In the genomic region with DNA sequence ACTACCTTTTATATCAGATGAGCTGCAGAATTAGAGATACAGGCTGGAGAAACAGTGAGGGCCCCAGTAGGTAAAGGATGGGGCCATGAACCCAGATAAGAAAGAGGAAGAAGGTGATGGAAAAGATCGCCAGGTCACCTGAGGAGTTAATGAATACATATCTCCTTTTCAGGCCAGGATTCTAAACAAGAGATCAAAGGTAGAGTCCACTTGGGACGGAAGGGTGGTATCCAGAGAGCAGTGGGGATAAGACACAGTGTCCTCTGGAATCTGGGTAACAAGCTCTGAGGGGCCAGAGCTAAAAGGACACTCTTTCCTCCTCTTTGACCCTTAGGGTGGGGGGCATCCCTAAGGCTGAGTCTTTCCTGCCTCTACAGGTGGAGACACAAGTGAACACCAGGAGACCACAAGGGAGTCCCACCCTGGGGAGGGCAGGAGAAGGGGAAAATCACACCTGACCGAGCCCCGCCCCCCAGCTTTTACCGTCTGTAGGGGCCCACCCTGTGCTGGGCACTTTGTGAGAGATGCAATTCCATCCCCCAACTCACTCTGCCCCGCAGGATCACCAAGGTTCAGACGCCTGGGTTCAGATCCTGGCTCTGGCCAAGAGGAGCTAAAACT, we compare ENCODE assay signal across 1 cellular context.
TF ChIP-seq lines count a peak whose summit lies in the region.

No MANE protein-coding gene starts in this region.

TF ChIP-seq in HepG2, 621 proteins besides CTCF, POLR2A, EP300 and RAD21 (continued from another document and continues in another):
- TF ChIP-seq, protein P1, sequence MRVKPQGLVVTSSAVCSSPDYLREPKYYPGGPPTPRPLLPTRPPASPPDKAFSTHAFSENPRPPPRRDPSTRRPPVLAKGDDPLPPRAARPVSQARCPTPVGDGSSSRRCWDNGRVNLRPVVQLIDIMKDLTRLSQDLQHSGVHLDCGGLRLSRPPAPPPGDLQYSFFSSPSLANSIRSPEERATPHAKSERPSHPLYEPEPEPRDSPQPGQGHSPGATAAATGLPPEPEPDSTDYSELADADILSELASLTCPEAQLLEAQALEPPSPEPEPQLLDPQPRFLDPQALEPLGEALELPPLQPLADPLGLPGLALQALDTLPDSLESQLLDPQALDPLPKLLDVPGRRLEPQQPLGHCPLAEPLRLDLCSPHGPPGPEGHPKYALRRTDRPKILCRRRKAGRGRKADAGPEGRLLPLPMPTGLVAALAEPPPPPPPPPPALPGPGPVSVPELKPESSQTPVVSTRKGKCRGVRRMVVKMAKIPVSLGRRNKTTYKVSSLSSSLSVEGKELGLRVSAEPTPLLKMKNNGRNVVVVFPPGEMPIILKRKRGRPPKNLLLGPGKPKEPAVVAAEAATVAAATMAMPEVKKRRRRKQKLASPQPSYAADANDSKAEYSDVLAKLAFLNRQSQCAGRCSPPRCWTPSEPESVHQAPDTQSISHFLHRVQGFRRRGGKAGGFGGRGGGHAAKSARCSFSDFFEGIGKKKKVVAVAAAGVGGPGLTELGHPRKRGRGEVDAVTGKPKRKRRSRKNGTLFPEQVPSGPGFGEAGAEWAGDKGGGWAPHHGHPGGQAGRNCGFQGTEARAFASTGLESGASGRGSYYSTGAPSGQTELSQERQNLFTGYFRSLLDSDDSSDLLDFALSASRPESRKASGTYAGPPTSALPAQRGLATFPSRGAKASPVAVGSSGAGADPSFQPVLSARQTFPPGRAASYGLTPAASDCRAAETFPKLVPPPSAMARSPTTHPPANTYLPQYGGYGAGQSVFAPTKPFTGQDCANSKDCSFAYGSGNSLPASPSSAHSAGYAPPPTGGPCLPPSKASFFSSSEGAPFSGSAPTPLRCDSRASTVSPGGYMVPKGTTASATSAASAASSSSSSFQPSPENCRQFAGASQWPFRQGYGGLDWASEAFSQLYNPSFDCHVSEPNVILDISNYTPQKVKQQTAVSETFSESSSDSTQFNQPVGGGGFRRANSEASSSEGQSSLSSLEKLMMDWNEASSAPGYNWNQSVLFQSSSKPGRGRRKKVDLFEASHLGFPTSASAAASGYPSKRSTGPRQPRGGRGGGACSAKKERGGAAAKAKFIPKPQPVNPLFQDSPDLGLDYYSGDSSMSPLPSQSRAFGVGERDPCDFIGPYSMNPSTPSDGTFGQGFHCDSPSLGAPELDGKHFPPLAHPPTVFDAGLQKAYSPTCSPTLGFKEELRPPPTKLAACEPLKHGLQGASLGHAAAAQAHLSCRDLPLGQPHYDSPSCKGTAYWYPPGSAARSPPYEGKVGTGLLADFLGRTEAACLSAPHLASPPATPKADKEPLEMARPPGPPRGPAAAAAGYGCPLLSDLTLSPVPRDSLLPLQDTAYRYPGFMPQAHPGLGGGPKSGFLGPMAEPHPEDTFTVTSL (CRISPR knock-in tag; IDR thresholded peaks at IDR 0.05; ENCODE audit: borderline replicate concordance): no peak; the same call in 1 of the 2 replicates
- TF ChIP-seq, protein P2, sequence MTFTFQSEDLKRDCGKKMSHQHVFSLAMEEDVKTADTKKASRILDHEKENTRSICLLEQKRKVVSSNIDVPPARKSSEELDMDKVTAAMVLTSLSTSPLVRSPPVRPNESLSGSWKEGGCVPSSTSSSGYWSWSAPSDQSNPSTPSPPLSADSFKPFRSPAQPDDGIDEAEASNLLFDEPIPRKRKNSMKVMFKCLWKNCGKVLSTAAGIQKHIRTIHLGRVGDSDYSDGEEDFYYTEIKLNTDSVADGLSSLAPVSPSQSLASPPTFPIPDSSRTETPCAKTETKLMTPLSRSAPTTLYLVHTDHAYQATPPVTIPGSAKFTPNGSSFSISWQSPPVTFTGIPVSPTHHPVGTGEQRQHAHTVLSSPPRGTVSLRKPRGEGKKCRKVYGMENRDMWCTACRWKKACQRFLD (CRISPR knock-in tag; IDR thresholded peaks at IDR 0.05; ENCODE audit: borderline replicate concordance): no peak
- TF ChIP-seq ZNF101 (CRISPR knock-in tag; IDR thresholded peaks at IDR 0.05; ENCODE audit: borderline replicate concordance, low read depth) (no peak), ZNF263 (CRISPR knock-in tag; IDR thresholded peaks at IDR 0.05) (no peak), SP5 (CRISPR knock-in tag; IDR thresholded peaks at IDR 0.05; ENCODE audit: borderline replicate concordance, low read depth) (no peak), ZNF598 (CRISPR knock-in tag; IDR thresholded peaks at IDR 0.05; ENCODE audit: borderline replicate concordance) (no peak), PHF21A (CRISPR knock-in tag; IDR thresholded peaks at IDR 0.05) (peak; percentile 79; the same call in 1 of the 2 replicates), MEIS2 (CRISPR knock-in tag; IDR thresholded peaks at IDR 0.05) (peak; percentile 17; the same call in 1 of the 2 replicates), PPARG (CRISPR knock-in tag; conservative IDR thresholded peaks at IDR 0.05) (peak; percentile 70; the same call in 1 of the 2 replicates), ZNF331 (CRISPR knock-in tag; IDR thresholded peaks at IDR 0.05) (no peak), ZNF841 (CRISPR knock-in tag; IDR thresholded peaks at IDR 0.05; ENCODE audit: borderline replicate concordance) (no peak), ZNF75D (CRISPR knock-in tag; IDR thresholded peaks at IDR 0.05; ENCODE audit: borderline replicate concordance) (no peak), PAWR (CRISPR knock-in tag; IDR thresholded peaks at IDR 0.05; ENCODE audit: borderline replicate concordance) (no peak), KMT2A (CRISPR knock-in tag; IDR thresholded peaks at IDR 0.05) (no peak), TOPORS (CRISPR knock-in tag; IDR thresholded peaks at IDR 0.05) (no peak), NAIF1 (CRISPR knock-in tag; IDR thresholded peaks at IDR 0.05; ENCODE audit: borderline replicate concordance) (no peak), IKZF1 (IDR thresholded peaks at IDR 0.05) (no peak), ZNF274 (CRISPR knock-in tag; IDR thresholded peaks at IDR 0.05) (no peak), ZNF644 (CRISPR knock-in tag; IDR thresholded peaks at IDR 0.05; ENCODE audit: low read depth) (no peak), FOXC1 (CRISPR knock-in tag; IDR thresholded peaks at IDR 0.05; ENCODE audit: borderline replicate concordance) (no peak), ZNF24 (IDR thresholded peaks at IDR 0.05) (no peak), FOXA1 (IDR thresholded peaks at IDR 0.05) (no peak), FOXA1 (CRISPR knock-in tag; IDR thresholded peaks at IDR 0.05) (peak; percentile 28; the same call in 1 of the 2 replicates), SOX13 (IDR thresholded peaks at IDR 0.05) (no peak), SOX13 (CRISPR knock-in tag; conservative IDR thresholded peaks at IDR 0.05 in 1 of 2, IDR thresholded peaks at IDR 0.05 in 1 of 2) (peak in 1 of 2 experiments; percentile 71; a peak in 2 of 4 replicates), ZNF709 (CRISPR knock-in tag; IDR thresholded peaks at IDR 0.05) (no peak), KAT7 (CRISPR knock-in tag; IDR thresholded peaks at IDR 0.05; ENCODE audit: borderline replicate concordance) (no peak), ZKSCAN8 (CRISPR knock-in tag; IDR thresholded peaks at IDR 0.05; ENCODE audit: borderline replicate concordance) (no peak), SATB2 (CRISPR knock-in tag; IDR thresholded peaks at IDR 0.05) (no peak), SALL1 (CRISPR knock-in tag; IDR thresholded peaks at IDR 0.05) (peak; percentile 38; the same call in 1 of the 2 replicates), MIER3 (CRISPR knock-in tag; IDR thresholded peaks at IDR 0.05; ENCODE audit: borderline replicate concordance) (no peak), SKI (IDR thresholded peaks at IDR 0.05; ENCODE audit: partially characterized antibody) (no peak), KLF9 (CRISPR knock-in tag; IDR thresholded peaks at IDR 0.05; ENCODE audit: low read depth) (no peak), AHR (CRISPR knock-in tag; IDR thresholded peaks at IDR 0.05) (no peak), SRSF9 (IDR thresholded peaks at IDR 0.05; ENCODE audit: borderline replicate concordance, insufficient read depth, low read depth, low read length, poor library complexity, severe bottlenecking) (no peak), TBP (CRISPR knock-in tag; IDR thresholded peaks at IDR 0.05) (no peak)
- TF ChIP-seq, protein P3, sequence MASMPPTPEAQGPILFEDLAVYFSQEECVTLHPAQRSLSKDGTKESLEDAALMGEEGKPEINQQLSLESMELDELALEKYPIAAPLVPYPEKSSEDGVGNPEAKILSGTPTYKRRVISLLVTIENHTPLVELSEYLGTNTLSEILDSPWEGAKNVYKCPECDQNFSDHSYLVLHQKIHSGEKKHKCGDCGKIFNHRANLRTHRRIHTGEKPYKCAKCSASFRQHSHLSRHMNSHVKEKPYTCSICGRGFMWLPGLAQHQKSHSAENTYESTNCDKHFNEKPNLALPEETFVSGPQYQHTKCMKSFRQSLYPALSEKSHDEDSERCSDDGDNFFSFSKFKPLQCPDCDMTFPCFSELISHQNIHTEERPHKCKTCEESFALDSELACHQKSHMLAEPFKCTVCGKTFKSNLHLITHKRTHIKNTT (CRISPR knock-in tag; IDR thresholded peaks at IDR 0.05): no peak
- TF ChIP-seq, protein P4, sequence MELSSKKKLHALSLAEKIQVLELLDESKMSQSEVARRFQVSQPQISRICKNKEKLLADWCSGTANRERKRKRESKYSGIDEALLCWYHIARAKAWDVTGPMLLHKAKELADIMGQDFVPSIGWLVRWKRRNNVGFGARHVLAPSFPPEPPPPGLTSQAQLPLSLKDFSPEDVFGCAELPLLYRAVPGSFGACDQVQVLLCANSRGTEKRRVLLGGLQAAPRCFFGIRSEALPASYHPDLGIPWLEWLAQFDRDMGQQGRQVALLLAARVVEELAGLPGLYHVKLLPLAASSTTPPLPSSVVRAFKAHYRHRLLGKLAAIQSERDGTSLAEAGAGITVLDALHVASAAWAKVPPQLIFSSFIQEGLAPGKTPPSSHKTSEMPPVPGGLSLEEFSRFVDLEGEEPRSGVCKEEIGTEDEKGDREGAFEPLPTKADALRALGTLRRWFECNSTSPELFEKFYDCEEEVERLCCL (CRISPR knock-in tag; IDR thresholded peaks at IDR 0.05; ENCODE audit: borderline replicate concordance): no peak
- TF ChIP-seq, protein P5, sequence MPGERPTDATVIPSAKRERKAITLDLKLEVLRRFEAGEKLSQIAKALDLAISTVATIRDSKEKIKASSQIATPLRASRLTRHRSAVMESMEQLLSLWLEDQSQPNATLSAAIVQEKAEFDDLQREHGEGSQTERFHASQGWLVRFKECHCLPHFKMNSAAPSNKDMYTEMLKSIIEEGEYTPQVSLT (CRISPR knock-in tag; IDR thresholded peaks at IDR 0.05; ENCODE audit: borderline replicate concordance, low read depth): no peak
- TF ChIP-seq, protein P6, sequence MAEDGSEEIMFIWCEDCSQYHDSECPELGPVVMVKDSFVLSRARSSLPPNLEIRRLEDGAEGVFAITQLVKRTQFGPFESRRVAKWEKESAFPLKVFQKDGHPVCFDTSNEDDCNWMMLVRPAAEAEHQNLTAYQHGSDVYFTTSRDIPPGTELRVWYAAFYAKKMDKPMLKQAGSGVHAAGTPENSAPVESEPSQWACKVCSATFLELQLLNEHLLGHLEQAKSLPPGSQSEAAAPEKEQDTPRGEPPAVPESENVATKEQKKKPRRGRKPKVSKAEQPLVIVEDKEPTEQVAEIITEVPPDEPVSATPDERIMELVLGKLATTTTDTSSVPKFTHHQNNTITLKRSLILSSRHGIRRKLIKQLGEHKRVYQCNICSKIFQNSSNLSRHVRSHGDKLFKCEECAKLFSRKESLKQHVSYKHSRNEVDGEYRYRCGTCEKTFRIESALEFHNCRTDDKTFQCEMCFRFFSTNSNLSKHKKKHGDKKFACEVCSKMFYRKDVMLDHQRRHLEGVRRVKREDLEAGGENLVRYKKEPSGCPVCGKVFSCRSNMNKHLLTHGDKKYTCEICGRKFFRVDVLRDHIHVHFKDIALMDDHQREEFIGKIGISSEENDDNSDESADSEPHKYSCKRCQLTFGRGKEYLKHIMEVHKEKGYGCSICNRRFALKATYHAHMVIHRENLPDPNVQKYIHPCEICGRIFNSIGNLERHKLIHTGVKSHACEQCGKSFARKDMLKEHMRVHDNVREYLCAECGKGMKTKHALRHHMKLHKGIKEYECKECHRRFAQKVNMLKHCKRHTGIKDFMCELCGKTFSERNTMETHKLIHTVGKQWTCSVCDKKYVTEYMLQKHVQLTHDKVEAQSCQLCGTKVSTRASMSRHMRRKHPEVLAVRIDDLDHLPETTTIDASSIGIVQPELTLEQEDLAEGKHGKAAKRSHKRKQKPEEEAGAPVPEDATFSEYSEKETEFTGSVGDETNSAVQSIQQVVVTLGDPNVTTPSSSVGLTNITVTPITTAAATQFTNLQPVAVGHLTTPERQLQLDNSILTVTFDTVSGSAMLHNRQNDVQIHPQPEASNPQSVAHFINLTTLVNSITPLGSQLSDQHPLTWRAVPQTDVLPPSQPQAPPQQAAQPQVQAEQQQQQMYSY (CRISPR knock-in tag; IDR thresholded peaks at IDR 0.05): no peak
- TF ChIP-seq, protein P7, sequence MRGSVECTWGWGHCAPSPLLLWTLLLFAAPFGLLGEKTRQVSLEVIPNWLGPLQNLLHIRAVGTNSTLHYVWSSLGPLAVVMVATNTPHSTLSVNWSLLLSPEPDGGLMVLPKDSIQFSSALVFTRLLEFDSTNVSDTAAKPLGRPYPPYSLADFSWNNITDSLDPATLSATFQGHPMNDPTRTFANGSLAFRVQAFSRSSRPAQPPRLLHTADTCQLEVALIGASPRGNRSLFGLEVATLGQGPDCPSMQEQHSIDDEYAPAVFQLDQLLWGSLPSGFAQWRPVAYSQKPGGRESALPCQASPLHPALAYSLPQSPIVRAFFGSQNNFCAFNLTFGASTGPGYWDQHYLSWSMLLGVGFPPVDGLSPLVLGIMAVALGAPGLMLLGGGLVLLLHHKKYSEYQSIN (CRISPR knock-in tag; IDR thresholded peaks at IDR 0.05; ENCODE audit: borderline replicate concordance): no peak
- TF ChIP-seq, protein P8, sequence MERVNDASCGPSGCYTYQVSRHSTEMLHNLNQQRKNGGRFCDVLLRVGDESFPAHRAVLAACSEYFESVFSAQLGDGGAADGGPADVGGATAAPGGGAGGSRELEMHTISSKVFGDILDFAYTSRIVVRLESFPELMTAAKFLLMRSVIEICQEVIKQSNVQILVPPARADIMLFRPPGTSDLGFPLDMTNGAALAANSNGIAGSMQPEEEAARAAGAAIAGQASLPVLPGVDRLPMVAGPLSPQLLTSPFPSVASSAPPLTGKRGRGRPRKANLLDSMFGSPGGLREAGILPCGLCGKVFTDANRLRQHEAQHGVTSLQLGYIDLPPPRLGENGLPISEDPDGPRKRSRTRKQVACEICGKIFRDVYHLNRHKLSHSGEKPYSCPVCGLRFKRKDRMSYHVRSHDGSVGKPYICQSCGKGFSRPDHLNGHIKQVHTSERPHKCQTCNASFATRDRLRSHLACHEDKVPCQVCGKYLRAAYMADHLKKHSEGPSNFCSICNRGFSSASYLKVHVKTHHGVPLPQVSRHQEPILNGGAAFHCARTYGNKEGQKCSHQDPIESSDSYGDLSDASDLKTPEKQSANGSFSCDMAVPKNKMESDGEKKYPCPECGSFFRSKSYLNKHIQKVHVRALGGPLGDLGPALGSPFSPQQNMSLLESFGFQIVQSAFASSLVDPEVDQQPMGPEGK (CRISPR knock-in tag; IDR thresholded peaks at IDR 0.05): peak; percentile 55; the same call in 1 of the 2 replicates
- TF ChIP-seq, protein P9, sequence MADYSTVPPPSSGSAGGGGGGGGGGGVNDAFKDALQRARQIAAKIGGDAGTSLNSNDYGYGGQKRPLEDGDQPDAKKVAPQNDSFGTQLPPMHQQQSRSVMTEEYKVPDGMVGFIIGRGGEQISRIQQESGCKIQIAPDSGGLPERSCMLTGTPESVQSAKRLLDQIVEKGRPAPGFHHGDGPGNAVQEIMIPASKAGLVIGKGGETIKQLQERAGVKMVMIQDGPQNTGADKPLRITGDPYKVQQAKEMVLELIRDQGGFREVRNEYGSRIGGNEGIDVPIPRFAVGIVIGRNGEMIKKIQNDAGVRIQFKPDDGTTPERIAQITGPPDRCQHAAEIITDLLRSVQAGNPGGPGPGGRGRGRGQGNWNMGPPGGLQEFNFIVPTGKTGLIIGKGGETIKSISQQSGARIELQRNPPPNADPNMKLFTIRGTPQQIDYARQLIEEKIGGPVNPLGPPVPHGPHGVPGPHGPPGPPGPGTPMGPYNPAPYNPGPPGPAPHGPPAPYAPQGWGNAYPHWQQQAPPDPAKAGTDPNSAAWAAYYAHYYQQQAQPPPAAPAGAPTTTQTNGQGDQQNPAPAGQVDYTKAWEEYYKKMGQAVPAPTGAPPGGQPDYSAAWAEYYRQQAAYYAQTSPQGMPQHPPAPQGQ (CRISPR knock-in tag; IDR thresholded peaks at IDR 0.05; ENCODE audit: borderline replicate concordance): no peak
